Comparison of ENCODE assay signal across 28 cellular contexts in the genomic region with DNA sequence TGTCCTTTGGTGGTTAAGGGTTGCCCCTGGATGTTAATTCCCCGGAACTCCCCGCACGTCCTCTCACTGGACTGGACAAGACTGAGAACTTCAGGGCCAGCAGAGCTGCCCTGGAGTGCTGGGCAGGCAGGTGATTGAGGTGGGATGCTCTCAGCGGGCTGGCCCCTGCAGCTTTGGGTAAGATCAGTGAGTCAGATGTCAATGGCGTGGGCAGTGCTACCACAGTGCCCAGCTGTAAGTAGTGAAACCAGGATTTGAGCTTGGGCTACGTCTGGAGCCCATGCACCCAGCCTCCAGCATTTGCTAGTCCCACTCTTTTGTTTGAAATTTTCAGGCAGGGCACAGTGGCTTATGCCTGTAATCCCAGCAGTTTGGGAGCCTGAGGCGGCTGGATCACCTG.
"Had no signal": no experiment of that assay in that cellular context is flagged by ENCODE, and none has a peak within 500 bp of the region (broad histone marks: within the 10 kb centered on the region; RNA-seq: fewer than 3 reads in every experiment).

No MANE protein-coding gene starts in this region.

- H3K27me3 ChIP-seq: right atrium auricular region, uterus had no signal

- H3K27ac Mint-ChIP-seq: naive B cell; natural killer cell; nephron progenitor cell; neural progenitor cell; progenitor cell of endocrine pancreas; stimulated activated memory B cell treated with anti-CD40 and anti-IgM and Interleukin-4, amounts not matched to agents 10 μg/mL and 1 μg/mL and 100 μg/mL, for 72 hours; stimulated activated naive CD8-positive, alpha-beta T cell treated with anti-CD3 and anti-CD28 coated beads, Interleukin-15, amount 100 ng/mL, for 72 hours; type B pancreatic cell had no signal

- H3K27ac ChIP-seq: hepatocyte, left ventricle myocardium inferior, neural progenitor cell, neutrophil, parathyroid adenoma, right atrium auricular region, skin epidermis, tibial nerve, uterus had no signal

- H3K4me2 ChIP-seq: hepatocyte, neural progenitor cell had no signal

- H3K9ac ChIP-seq: neural progenitor cell, parathyroid adenoma had no signal

- H3K9me3 ChIP-seq: left ventricle myocardium inferior, neutrophil, right atrium auricular region, tibial nerve, uterus had no signal

- ATAC-seq: natural killer cell; sciatic nerve; stimulated activated memory B cell treated with anti-CD40 and anti-IgM and Interleukin-4, amounts not matched to agents 10 μg/mL and 1 μg/mL and 100 μg/mL, for 72 hours; stimulated activated naive CD8-positive, alpha-beta T cell treated with anti-CD3 and anti-CD28 coated beads, Interleukin-15, amount 100 ng/mL, for 72 hours had no signal

- H3K36me3 ChIP-seq: left ventricle myocardium inferior, neural progenitor cell, neutrophil, right atrium auricular region, tibial nerve, uterus had no signal

- H3K4me3 Mint-ChIP-seq: mesothelial cell of epicardium; naive B cell; natural killer cell; nephron progenitor cell; neural progenitor cell; stimulated activated memory B cell treated with anti-CD40 and anti-IgM and Interleukin-4, amounts not matched to agents 10 μg/mL and 1 μg/mL and 100 μg/mL, for 72 hours; stimulated activated naive CD8-positive, alpha-beta T cell treated with anti-CD3 and anti-CD28 coated beads, Interleukin-15, amount 100 ng/mL, for 72 hours; type B pancreatic cell had no signal

- H3K27me3 Mint-ChIP-seq: stimulated activated naive CD8-positive, alpha-beta T cell treated with anti-CD3 and anti-CD28 coated beads, Interleukin-15, amount 100 ng/mL, for 72 hours had no signal

- H3K4me1 ChIP-seq: parathyroid adenoma, uterus had no signal

- H3K79me2 ChIP-seq: parathyroid adenoma had no signal

- H3K36me3 Mint-ChIP-seq: mesothelial cell of epicardium; naive B cell; natural killer cell; neural progenitor cell; stimulated activated memory B cell treated with anti-CD40 and anti-IgM and Interleukin-4, amounts not matched to agents 10 μg/mL and 1 μg/mL and 100 μg/mL, for 72 hours; type B pancreatic cell had no signal

- DNase-seq: islet precursor cell; left ventricle myocardium inferior; mesendoderm; naive B cell; natural killer cell; nephron progenitor cell; occipital lobe; stimulated activated CD4-positive, alpha-beta T cell treated with anti-CD3 and anti-CD28 coated beads, Interleukin-12 subunit alpha, Interleukin-12 subunit beta, amount 100 ng/mL, for 4 hours; stimulated activated CD4-positive, alpha-beta T cell treated with anti-CD3 and anti-CD28 coated beads, Interleukin-15, amount 100 ng/mL, for 24 hours; stimulated activated CD4-positive, alpha-beta T cell treated with anti-CD3 and anti-CD28 coated beads, Interleukin-2, amount 100 ng/mL, for 24 hours; stimulated activated CD4-positive, alpha-beta T cell treated with anti-CD3 and anti-CD28 coated beads, Interleukin-4, amount 100 ng/mL, for 1 hour; stimulated activated naive CD4-positive, alpha-beta T cell treated with Interleukin-2 at 50 U/mL for 16 hours; stimulated activated naive CD8-positive, alpha-beta T cell treated with anti-CD3 and anti-CD28 coated beads, Interleukin-15, amount 100 ng/mL, for 72 hours; substantia nigra; uterus had no signal

- H3K9me3 Mint-ChIP-seq: mesothelial cell of epicardium; natural killer cell; nephron progenitor cell; stimulated activated memory B cell treated with anti-CD40 and anti-IgM and Interleukin-4, amounts not matched to agents 10 μg/mL and 1 μg/mL and 100 μg/mL, for 72 hours; stimulated activated naive CD8-positive, alpha-beta T cell treated with anti-CD3 and anti-CD28 coated beads, Interleukin-15, amount 100 ng/mL, for 72 hours; type B pancreatic cell had no signal

- H3K4me3 ChIP-seq: hepatocyte, left ventricle myocardium inferior, lung, neural progenitor cell, right atrium auricular region, skin epidermis, tibial nerve, uterus had no signal

- H2AFZ ChIP-seq: hepatocyte, neural progenitor cell, parathyroid adenoma had no signal
